In the genomic region with DNA sequence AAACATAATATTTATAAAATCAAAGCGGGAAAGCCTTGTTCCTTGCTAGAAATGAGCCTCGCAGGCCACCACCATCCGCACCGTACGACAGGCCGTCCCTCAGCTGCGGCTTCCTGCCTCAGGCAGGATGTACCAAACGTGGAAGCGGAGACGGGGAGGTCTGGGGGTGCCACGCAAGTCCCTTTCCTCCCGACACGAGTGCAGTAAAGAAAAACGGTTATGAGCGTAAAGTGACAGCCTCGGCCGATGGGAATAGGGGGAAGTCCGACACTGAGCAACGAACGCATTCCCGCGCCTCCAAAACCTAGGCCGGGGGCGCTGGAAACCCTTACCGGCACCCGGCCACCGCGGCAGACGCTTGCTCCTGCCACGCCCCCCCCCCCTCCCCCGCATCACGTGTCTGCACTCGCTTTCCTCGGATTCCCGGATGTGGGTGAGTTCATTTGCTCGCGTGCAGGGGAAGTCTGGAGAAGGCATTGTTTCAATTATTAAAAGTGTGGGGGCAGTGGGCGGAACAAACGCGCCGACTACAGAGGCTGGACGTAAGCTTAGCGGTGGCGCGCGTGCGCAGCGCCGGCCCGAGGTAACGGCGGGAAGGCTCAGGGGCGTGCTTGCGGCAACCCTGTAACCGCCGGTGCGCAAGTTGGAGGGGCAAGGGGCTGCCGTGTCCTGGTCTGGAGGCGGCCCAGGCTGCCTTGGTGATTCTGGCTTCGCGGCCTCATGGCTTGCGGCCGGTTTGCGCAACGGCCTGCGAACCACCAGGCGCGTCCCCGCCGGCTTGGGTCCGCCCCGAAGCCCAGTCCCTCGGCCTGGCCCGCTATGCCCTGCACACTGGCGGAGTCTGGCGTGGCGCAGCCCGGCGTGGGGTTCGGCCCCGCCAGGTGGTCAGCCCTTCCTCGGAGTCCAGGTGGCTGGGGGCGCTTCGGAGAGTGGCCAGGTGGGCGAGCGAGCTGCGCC, we compare ENCODE assay signal across 8 cellular contexts. TPM values are rescaled to one million over a fixed set of nuclear protein-coding genes. Genes with fewer than 3 reads are reported as not detected.
DNase-seq lines count a peak whose midpoint lies in the region; ATAC-seq and TF ChIP-seq lines count a peak whose summit lies in the region.

TSS of gene ANAPC13 (minus strand) at position 366 of the 957 bp plus-strand sequence. CDS start 3,081 bp downstream, outside the sequence.
TSS of gene CEP63 (plus strand) at position 438 of the 957 bp plus-strand sequence. CDS start 9,264 bp downstream, outside the sequence.

- peak within 1 kb of the TSS; percentile 85 to 96 for H3K4me3 ChIP-seq in SK-N-SH (ENCODE audit: low read depth in 2 of 2, low read length in 1 of 2)

- peak within 1 kb of the TSS; percentile 60 for H2AFZ ChIP-seq in SK-N-SH (ENCODE audit: low read depth)

- peak within 1 kb of the TSS; percentile 92 for H3K4me2 ChIP-seq in SK-N-SH

- CTCF ChIA-PET in SK-N-SH (lab: Yijun Ruan, JAX): interaction anchor here (0.7 to 17.6 kb wide), 8 partner anchors 10 to 557 kb away, joined by 3 to 375 read pairs (median 3); partner anchors contain the start of gene RYK

- POLR2A ChIA-PET in SK-N-SH (lab: Yijun Ruan, JAX): interaction anchor here (0.6 to 1.4 kb wide), 4 partner anchors 26 to 121 kb away, joined by 3 to 6 read pairs (median 4); no protein-coding TSS in a partner anchor

- no peaks in the 10 kb centered on the region for H4K20me1 ChIP-seq in SK-N-SH (ENCODE audit: insufficient read depth)

- peak; percentile 26 to 50; a peak in 1 of 4 replicates for TF ChIP-seq EP300 in SK-N-SH (IDR thresholded peaks at IDR 0.05; ENCODE audit: borderline replicate concordance in 1 of 2, low read depth in 1 of 2, low read length in 1 of 2)

- H3K36me3 ChIP-seq in SK-N-SH (replicated peaks in 1 of 2; ENCODE audit: control insufficient read depth in 1 of 2, insufficient read depth in 2 of 2, low read length in 1 of 2): peaks cover 20 to 21% of the 10 kb centered on the region in 2 experiments

- DNase-seq in GM04504 (ENCODE audit: low read depth) (peak; percentile 99), NCI-H1048 (lab: John Stamatoyannopoulos, UW) (peak; percentile 93), SK-N-SH (peak; percentile 92), globus pallidus (ENCODE audit: low spot score) (peak; percentile 95), occipital lobe (lab: John Stamatoyannopoulos, UW) (peak; percentile 94)
- DNase-seq in activated naive CD4-positive, alpha-beta T cell treated with anti-CD3 and anti-CD28 coated beads, Interleukin-2, amount 50 U/mL, for 16 hours: peak; percentile 92

- 2% methylated on average over 10 of the region's 87 CpGs for WGBS in SK-N-SH (ENCODE audit: low lambda C conversion rate)

- H3K4me1 ChIP-seq in SK-N-SH (ENCODE audit: control insufficient read depth in 1 of 2, insufficient read depth in 2 of 2, low read depth in 1 of 2, low read length in 1 of 2): peaks cover 12 to 33% of the 10 kb centered on the region in 2 experiments

- no peaks in the 10 kb centered on the region for H3K27me3 ChIP-seq in SK-N-SH (ENCODE audit: insufficient read depth)

- H3F3A ChIP-seq in SK-N-SH (replicated peaks; ENCODE audit: insufficient read depth): peaks cover 43% of the 10 kb centered on the region

- peaks cover 93% of the 10 kb centered on the region for H3K79me2 ChIP-seq in SK-N-SH (ENCODE audit: insufficient read depth)

- ATAC-seq in HG02571 (IDR thresholded peaks at IDR 0.05; ENCODE audit: unreplicated experiment): peak; percentile 84

- H3K9me3 ChIP-seq in SK-N-SH: no peaks in the 10 kb centered on the region

- TF ChIP-seq CTCF in SK-N-SH (IDR thresholded peaks at IDR 0.05): no peak

- no peaks in the 10 kb centered on the region for H3K9me2 ChIP-seq in SK-N-SH

- H3K27ac ChIP-seq in SK-N-SH (ENCODE audit: low read depth in 2 of 2, low read length in 1 of 2) (peak within 1 kb of the TSS; percentile 95 to 98), temporal lobe (ENCODE audit: low read depth, low read length) (peak within 1 kb of the TSS; percentile 84)

- peak within 1 kb of the TSS; percentile 95 for H3K9ac ChIP-seq in SK-N-SH

- no peak for TF ChIP-seq RAD21 in SK-N-SH (IDR thresholded peaks at IDR 0.05; ENCODE audit: low read length)

TF ChIP-seq in SK-N-SH, 30 proteins besides CTCF, POLR2A, EP300 and RAD21 (continues in another document):
- TF ChIP-seq MEF2A (IDR thresholded peaks at IDR 0.05; ENCODE audit: borderline replicate concordance, low read depth): no peak
- TF ChIP-seq ZBTB33 (IDR thresholded peaks at IDR 0.05; ENCODE audit: borderline replicate concordance, low read depth): 0 out of 2 replicates have a peak, but pooled peaks have one; percentile 52
- TF ChIP-seq GABPA (IDR thresholded peaks at IDR 0.05; ENCODE audit: low read depth): peak; percentile 75
- TF ChIP-seq YY1 (IDR thresholded peaks at IDR 0.05; ENCODE audit: low read depth): peak; percentile 66
- no peak for TF ChIP-seq NFIC (IDR thresholded peaks at IDR 0.05; ENCODE audit: borderline replicate concordance)
- TF ChIP-seq SIN3A (IDR thresholded peaks at IDR 0.05; ENCODE audit: borderline replicate concordance, low read depth, low read length): peak; percentile 71
- peak; percentile 66 for TF ChIP-seq TAF1 (IDR thresholded peaks at IDR 0.05; ENCODE audit: borderline replicate concordance, low read depth, low read length)
- TF ChIP-seq USF2 (IDR thresholded peaks at IDR 0.05; ENCODE audit: borderline replicate concordance, low read depth, low read length): peak; percentile 67
- no peak for TF ChIP-seq EZH2phosphoT487 (IDR thresholded peaks at IDR 0.05; ENCODE audit: borderline replicate concordance, low read depth)
- no peak for TF ChIP-seq FOXJ3 (CRISPR knock-in tag; IDR thresholded peaks at IDR 0.05)
- no peak; the same call in 1 of the 2 replicates for TF ChIP-seq GATA2 (CRISPR knock-in tag; IDR thresholded peaks at IDR 0.05)
- no peak for TF ChIP-seq TEAD4 (IDR thresholded peaks at IDR 0.05; ENCODE audit: borderline replicate concordance, insufficient read depth)
- TF ChIP-seq MAX (IDR thresholded peaks at IDR 0.05; ENCODE audit: low read depth): peak; percentile 94
- TF ChIP-seq RFX5 (IDR thresholded peaks at IDR 0.05; ENCODE audit: low read length): no peak
- peak; percentile 56; the same call in 1 of the 2 replicates for TF ChIP-seq POLR2AphosphoS5 (IDR thresholded peaks at IDR 0.05; ENCODE audit: low read depth, low read length)
- TF ChIP-seq FOSL2 (IDR thresholded peaks at IDR 0.05; ENCODE audit: borderline replicate concordance, low read depth): no peak
- TF ChIP-seq RCOR1 (IDR thresholded peaks at IDR 0.05; ENCODE audit: low read length): no peak
- peak; percentile 94 for TF ChIP-seq MXI1 (IDR thresholded peaks at IDR 0.05; ENCODE audit: low read depth, low read length)
- TF ChIP-seq, protein P1, sequence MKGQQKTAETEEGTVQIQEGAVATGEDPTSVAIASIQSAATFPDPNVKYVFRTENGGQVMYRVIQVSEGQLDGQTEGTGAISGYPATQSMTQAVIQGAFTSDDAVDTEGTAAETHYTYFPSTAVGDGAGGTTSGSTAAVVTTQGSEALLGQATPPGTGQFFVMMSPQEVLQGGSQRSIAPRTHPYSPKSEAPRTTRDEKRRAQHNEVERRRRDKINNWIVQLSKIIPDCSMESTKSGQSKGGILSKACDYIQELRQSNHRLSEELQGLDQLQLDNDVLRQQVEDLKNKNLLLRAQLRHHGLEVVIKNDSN (IDR thresholded peaks at IDR 0.05; ENCODE audit: borderline replicate concordance, low read depth): peak; percentile 95
- TF ChIP-seq CHD2 (IDR thresholded peaks at IDR 0.05; ENCODE audit: low read length, partially characterized antibody): peak; percentile 54
- TF ChIP-seq SMC3 (IDR thresholded peaks at IDR 0.05; ENCODE audit: low read depth, low read length): no peak
- peak; percentile 75 for TF ChIP-seq FOXM1 (IDR thresholded peaks at IDR 0.05; ENCODE audit: low read depth)
- TF ChIP-seq JUND (IDR thresholded peaks at IDR 0.05): peak; percentile 43; the same call in 1 of the 2 replicates
- TF ChIP-seq TCF12 (IDR thresholded peaks at IDR 0.05): peak; percentile 85

RNA-seq across cellular contexts. Expression of gene ANAPC13, which starts in this region (rescaled TPM):
- polyA plus RNA-seq in SK-N-SH (2012; rRNA removed): 63.5 and 76.4 TPM in 2 replicates
- polyA plus RNA-seq in SK-N-SH (2012; cell fraction: cytosol; rRNA removed): 116 and 169 TPM in 2 replicates
- 15.0 and 24.7 TPM in 2 replicates for polyA plus RNA-seq in SK-N-SH (2012; cell fraction: nucleus; rRNA removed)
- total RNA-seq in occipital lobe (43.4 TPM), temporal lobe (40.8 TPM)

RNA-seq across cellular contexts. Expression of gene CEP63, which starts in this region (rescaled TPM):
- polyA plus RNA-seq in SK-N-SH (2012; rRNA removed): 6.0 and 6.3 TPM in 2 replicates
- 9.8 and 14.6 TPM in 2 replicates for polyA plus RNA-seq in SK-N-SH (2012; cell fraction: cytosol; rRNA removed)
- 3.6 and 14.0 TPM in 2 replicates for polyA plus RNA-seq in SK-N-SH (2012; cell fraction: nucleus; rRNA removed)
- total RNA-seq in occipital lobe (20.9 TPM), temporal lobe (29.5 TPM)

Comparison
In these comparisons a context has a peak if more than half of its experiments do, and no peak if none do; other contexts are left out.
1. Peak in every context shown above with its lines: DNase-seq, ATAC-seq, H3K4me3 ChIP-seq and H3K27ac ChIP-seq.